In genomic region chr11:46845740-46846509, GRCh38 we compare ENCODE assay signal across 1 cellular context.
TF ChIP-seq lines count a peak whose summit lies in the region.

Gene CKAP5 (minus strand): TSS chr11:46846280. CDS start chr11:46821231, 25,049 bp downstream.

TF ChIP-seq in K562, 482 proteins besides CTCF, POLR2A, EP300 and RAD21 (continued from another document and continues in another):
- TF ChIP-seq CREB3L1 (IDR thresholded peaks at IDR 0.05; ENCODE audit: borderline replicate concordance, low read depth) = peak; percentile 44; the same call in 1 of the 2 replicates
- TF ChIP-seq CHD1 (IDR thresholded peaks at IDR 0.05; ENCODE audit: low read length) = peak; percentile 66
- TF ChIP-seq SREBF2 (CRISPR knock-in tag; IDR thresholded peaks at IDR 0.05) = no peak
- peak; percentile 97 for TF ChIP-seq CHAMP1 (IDR thresholded peaks at IDR 0.05)
- TF ChIP-seq KDM2B (CRISPR knock-in tag; IDR thresholded peaks at IDR 0.05) = peak; percentile 33; the same call in 1 of the 2 replicates
- no peak for TF ChIP-seq THRAP3 (IDR thresholded peaks at IDR 0.05; ENCODE audit: borderline replicate concordance)
- TF ChIP-seq CEBPG (CRISPR knock-in tag; IDR thresholded peaks at IDR 0.05) = no peak
- TF ChIP-seq CEBPG (tag; conservative IDR thresholded peaks at IDR 0.05 in 1 of 2, IDR thresholded peaks at IDR 0.05 in 1 of 2) = 0 out of 4 replicates have a peak, but pooled peaks of 1 of the 2 experiments have one; percentile 20
- TF ChIP-seq RBM17 (IDR thresholded peaks at IDR 0.05; ENCODE audit: borderline replicate concordance, low read depth, low read length) = no peak
- no peak for TF ChIP-seq ID3 (CRISPR knock-in tag; IDR thresholded peaks at IDR 0.05)
- TF ChIP-seq ID3 (tag; IDR thresholded peaks at IDR 0.05) = no peak
- TF ChIP-seq KDM4B (IDR thresholded peaks at IDR 0.05; ENCODE audit: borderline replicate concordance in 2 of 2, low read depth in 1 of 2) = no peak; a peak in 1 of 4 replicates
- no peak for TF ChIP-seq ZNF785 (CRISPR knock-in tag; IDR thresholded peaks at IDR 0.05)
- TF ChIP-seq YY1 (IDR thresholded peaks at IDR 0.05; ENCODE audit: borderline replicate concordance in 1 of 3, control insufficient read depth in 1 of 3, extremely low read depth in 1 of 3, insufficient read depth in 3 of 3, insufficient read length in 1 of 3, insufficient replicate concordance in 2 of 3, low read depth in 1 of 3, low read length in 2 of 3) = peak in 2 of 3 experiments; percentile 3 to 28
- TF ChIP-seq LEF1 (IDR thresholded peaks at IDR 0.05) = peak; percentile 52; the same call in 1 of the 2 replicates
- TF ChIP-seq SP1 (CRISPR knock-in tag; IDR thresholded peaks at IDR 0.05) = peak; percentile 98
- 0 out of 2 replicates have a peak, but pooled peaks have one; percentile 30 for TF ChIP-seq MEF2A (IDR thresholded peaks at IDR 0.05; ENCODE audit: control insufficient read depth, low read depth, low read length)
- TF ChIP-seq ZNF444 (CRISPR knock-in tag; IDR thresholded peaks at IDR 0.05) = no peak
- no peak for TF ChIP-seq ZNF197 (CRISPR knock-in tag; IDR thresholded peaks at IDR 0.05; ENCODE audit: low read depth)
- peak; percentile 62 for TF ChIP-seq HCFC1 (IDR thresholded peaks at IDR 0.05; ENCODE audit: low read depth, low read length)
- TF ChIP-seq TAF7 (tag; IDR thresholded peaks at IDR 0.05) = 0 out of 2 replicates have a peak, but pooled peaks have one; percentile 6
- no peak for TF ChIP-seq NCOA6 (IDR thresholded peaks at IDR 0.05)
- TF ChIP-seq L3MBTL2 (IDR thresholded peaks at IDR 0.05) = peak; percentile 91
- peak; percentile 84 for TF ChIP-seq POLR2AphosphoS5 (IDR thresholded peaks at IDR 0.05; ENCODE audit: control insufficient read depth, insufficient read depth, low read depth, low read length)
- peak; percentile 46; the same call in 1 of the 2 replicates for TF ChIP-seq RAD51 (IDR thresholded peaks at IDR 0.05; ENCODE audit: borderline replicate concordance, low read depth)
- TF ChIP-seq ZNF408 (CRISPR knock-in tag; IDR thresholded peaks at IDR 0.05; ENCODE audit: low read depth) = no peak
- TF ChIP-seq ZNF511 (CRISPR knock-in tag; IDR thresholded peaks at IDR 0.05) = peak; percentile 88
- TF ChIP-seq HNRNPUL1 (IDR thresholded peaks at IDR 0.05; ENCODE audit: low read length) = no peak
- peak in 1 of 2 experiments; percentile 81; a peak in 2 of 4 replicates for TF ChIP-seq TEAD1 (CRISPR knock-in tag; IDR thresholded peaks at IDR 0.05)
- peak; percentile 40 to 73 for TF ChIP-seq E2F6 (IDR thresholded peaks at IDR 0.05; ENCODE audit: borderline replicate concordance in 1 of 2, extremely low read depth in 1 of 2, insufficient read depth in 1 of 2, insufficient read length in 1 of 2, low read depth in 1 of 2, low read length in 1 of 2, poor library complexity in 1 of 2, severe bottlenecking in 1 of 2)
- TF ChIP-seq ARID4B (CRISPR knock-in tag; IDR thresholded peaks at IDR 0.05) = peak; percentile 78
- TF ChIP-seq HDAC1 (IDR thresholded peaks at IDR 0.05) = peak in 1 of 2 experiments; percentile 48; a peak in 1 of 4 replicates
- peak; percentile 71 for TF ChIP-seq HES1 (IDR thresholded peaks at IDR 0.05; ENCODE audit: low read depth)
- TF ChIP-seq SOX6 (IDR thresholded peaks at IDR 0.05) = peak; percentile 24; the same call in 1 of the 2 replicates
- peak in 1 of 2 experiments; percentile 80; a peak in 3 of 4 replicates for TF ChIP-seq SIN3A (IDR thresholded peaks at IDR 0.05; ENCODE audit: borderline replicate concordance in 2 of 2, control insufficient read depth in 1 of 2, low read depth in 2 of 2, low read length in 2 of 2)
- TF ChIP-seq REST (CRISPR knock-in tag; IDR thresholded peaks at IDR 0.05; ENCODE audit: low read depth) = peak; percentile 63; the same call in 1 of the 2 replicates
- no peak for TF ChIP-seq SETDB1 (IDR thresholded peaks at IDR 0.05; ENCODE audit: low read length)
- TF ChIP-seq OTX1 (CRISPR knock-in tag; IDR thresholded peaks at IDR 0.05) = 0 out of 2 replicates have a peak, but pooled peaks have one; percentile 26
- TF ChIP-seq DIDO1 (tag; IDR thresholded peaks at IDR 0.05; ENCODE audit: low read depth) = peak; percentile 77; the same call in 1 of the 2 replicates
- TF ChIP-seq ELK1 (CRISPR knock-in tag; IDR thresholded peaks at IDR 0.05) = no peak
- peak; percentile 80 for TF ChIP-seq SIN3B (IDR thresholded peaks at IDR 0.05; ENCODE audit: low read depth)
- peak; percentile 84 for TF ChIP-seq ZNF395 (CRISPR knock-in tag; IDR thresholded peaks at IDR 0.05)
- peak; percentile 67 for TF ChIP-seq CREM (IDR thresholded peaks at IDR 0.05; ENCODE audit: low read depth)
- TF ChIP-seq RNF2 (IDR thresholded peaks at IDR 0.05) = peak; percentile 74
